9 cellular contexts compared by ENCODE assay signal in genomic region chr6:142395768-142396231, GRCh38.
DNase-seq lines count a peak whose midpoint lies in the region; ATAC-seq and TF ChIP-seq lines count a peak whose summit lies in the region.
"Had no signal": no experiment of that assay in that cellular context is flagged by ENCODE, and none has a peak within 500 bp of the region (broad histone marks: within the 10 kb centered on the region; RNA-seq: fewer than 3 reads in every experiment).

No MANE protein-coding gene starts in this region.

- H3K4me1 ChIP-seq in smooth muscle cell (ENCODE audit: low read depth) = peaks cover 6% of the 10 kb centered on the region
- H3K4me1 ChIP-seq in PC-9 (replicated peaks; ENCODE audit: insufficient read depth) = no peaks in the 10 kb centered on the region

- no peaks in the 10 kb centered on the region for H3K9me3 Mint-ChIP-seq in activated CD8-positive, alpha-beta memory T cell treated with anti-CD3 and anti-CD28 coated beads, Interleukin-2, amount 10 ng/mL, durations not matched to agents 7 days and 5 days (ENCODE audit: low read depth)

- POLR2A ChIA-PET in PC-9 (lab: Charles Lee; ENCODE audit: unreplicated experiment) = no interaction called here

- DNase-seq in activated CD8-positive, alpha-beta memory T cell treated with anti-CD3 and anti-CD28 coated beads, Interleukin-2, amount 10 ng/mL, durations not matched to agents 7 days and 5 days = no peak
- no peak for DNase-seq in activated CD8-positive, alpha-beta memory T cell treated with anti-CD3 and anti-CD28 coated beads, Interleukin-2, amount 50 U/mL, for 48 hours
- DNase-seq in smooth muscle cell (lab: John Stamatoyannopoulos, UW; ENCODE audit: unreplicated experiment) (no peak), PC-9 (no peak), hepatic stellate cell (ENCODE audit: low spot score) (no peak), RKO (ENCODE audit: low spot score) (no peak)
- DNase-seq: activated gamma-delta T cell had no signal

- CTCF ChIA-PET in activated CD8-positive, alpha-beta memory T cell treated with anti-CD3 and anti-CD28 coated beads, Interleukin-2, amount 10 ng/mL, durations not matched to agents 7 days and 5 days (lab: Charles Lee) = interaction anchor here (1.8 kb wide), 1 partner anchor 240 kb away, joined by 6 read pairs; no protein-coding TSS in a partner anchor
- CTCF ChIA-PET in PC-9 (lab: Charles Lee) = no interaction called here

- WGBS in smooth muscle cell (ENCODE audit: low lambda C conversion rate) = 61% methylated on average over 1 of the region's 1 CpG

- H3F3A ChIP-seq in smooth muscle cell (ENCODE audit: low read depth) = no peaks in the 10 kb centered on the region
- no peaks in the 10 kb centered on the region for H3F3A ChIP-seq in PC-9 (ENCODE audit: insufficient read depth, low read depth)

- H3K4me3 ChIP-seq in smooth muscle cell = no peak overlapping the region
- no peak overlapping the region for H3K4me3 ChIP-seq in PC-9

- H3K4me2 ChIP-seq in smooth muscle cell (peak overlapping the region; percentile 1), PC-9 (no peak overlapping the region)

- H3K79me2 ChIP-seq in smooth muscle cell (ENCODE audit: low read depth) (no peaks in the 10 kb centered on the region), PC-9 (ENCODE audit: low read depth) (no peaks in the 10 kb centered on the region)

- H3K27ac Mint-ChIP-seq in activated CD8-positive, alpha-beta memory T cell treated with anti-CD3 and anti-CD28 coated beads, Interleukin-2, amount 10 ng/mL, durations not matched to agents 7 days and 5 days = no peak overlapping the region

- H3K9ac ChIP-seq in smooth muscle cell (ENCODE audit: low read depth) = no peak overlapping the region

- H4K20me1 ChIP-seq in smooth muscle cell (ENCODE audit: low read depth) = no peaks in the 10 kb centered on the region
- H4K20me1 ChIP-seq in PC-9 (ENCODE audit: insufficient read depth) = no peaks in the 10 kb centered on the region

- no peaks in the 10 kb centered on the region for H3K36me3 Mint-ChIP-seq in activated CD8-positive, alpha-beta memory T cell treated with anti-CD3 and anti-CD28 coated beads, Interleukin-2, amount 10 ng/mL, durations not matched to agents 7 days and 5 days

- peaks cover 55% of the 10 kb centered on the region for H3K27me3 Mint-ChIP-seq in activated CD8-positive, alpha-beta memory T cell treated with anti-CD3 and anti-CD28 coated beads, Interleukin-2, amount 10 ng/mL, durations not matched to agents 7 days and 5 days

- TF ChIP-seq CTCF in smooth muscle cell (IDR thresholded peaks at IDR 0.05; ENCODE audit: borderline replicate concordance, insufficient read depth, poor library complexity, severe bottlenecking) = no peak
- no peak for TF ChIP-seq CTCF in PC-9 (conservative IDR thresholded peaks at IDR 0.05)

- H3K27me3 ChIP-seq in smooth muscle cell (ENCODE audit: low read depth) (no peaks in the 10 kb centered on the region), PC-9 (ENCODE audit: insufficient read depth, low read depth) (no peaks in the 10 kb centered on the region)

- H3K36me3 ChIP-seq in smooth muscle cell (ENCODE audit: low read depth) (no peaks in the 10 kb centered on the region), PC-9 (ENCODE audit: low read depth) (no peaks in the 10 kb centered on the region)

- H3K9me3 ChIP-seq in smooth muscle cell (replicated peaks; ENCODE audit: low read depth) (no peaks in the 10 kb centered on the region), PC-9 (ENCODE audit: insufficient read depth, low read depth) (no peaks in the 10 kb centered on the region)

- peaks cover 13% of the 10 kb centered on the region for H3K4me1 Mint-ChIP-seq in activated CD8-positive, alpha-beta memory T cell treated with anti-CD3 and anti-CD28 coated beads, Interleukin-2, amount 10 ng/mL, durations not matched to agents 7 days and 5 days

- H3K27ac ChIP-seq in smooth muscle cell (ENCODE audit: low read depth) (peak overlapping the region; percentile 59), PC-9 (no peak overlapping the region)

- H2AFZ ChIP-seq in smooth muscle cell (ENCODE audit: low read depth) (peak overlapping the region; percentile 23), PC-9 (no peak overlapping the region)

- ATAC-seq in activated CD8-positive, alpha-beta memory T cell treated with anti-CD3 and anti-CD28 coated beads, Interleukin-2, amount 10 ng/mL, durations not matched to agents 7 days and 5 days = peak; percentile 97
- ATAC-seq in HG02943 (IDR thresholded peaks at IDR 0.05; ENCODE audit: low read depth, unreplicated experiment) (peak; percentile 93), SK-N-SH treated with all-trans-retinoic acid at 6 μM for 48 hours (peak; percentile 69)

- BruUV-seq in PC-9 (replicated peaks; lab: Mats Ljungman, UMichigan) = no TSS peak

- H3K4me3 Mint-ChIP-seq in activated CD8-positive, alpha-beta memory T cell treated with anti-CD3 and anti-CD28 coated beads, Interleukin-2, amount 10 ng/mL, durations not matched to agents 7 days and 5 days = no peak overlapping the region

- H3K9me2 ChIP-seq in PC-9 (ENCODE audit: insufficient read depth) = no peaks in the 10 kb centered on the region

- intact Hi-C loops in PC-9 (cut with micrococcal nuclease; ENCODE audit: unreplicated experiment) = no loop called here

TF ChIP-seq in SK-N-SH treated with all-trans-retinoic acid at 6 μM for 48 hours, 23 proteins besides CTCF, POLR2A, EP300 and RAD21:
- no peak for TF ChIP-seq ARNTL (CRISPR knock-in tag; IDR thresholded peaks at IDR 0.05; ENCODE audit: borderline replicate concordance, low read depth)
- no peak for TF ChIP-seq ZC3H10 (CRISPR knock-in tag; IDR thresholded peaks at IDR 0.05)
- TF ChIP-seq ZFP30 (CRISPR knock-in tag; IDR thresholded peaks at IDR 0.05) = no peak
- TF ChIP-seq ZNF565 (CRISPR knock-in tag; conservative IDR thresholded peaks at IDR 0.05; ENCODE audit: low read depth) = no peak
- no peak for TF ChIP-seq ISL1 (CRISPR knock-in tag; IDR thresholded peaks at IDR 0.05)
- no peak for TF ChIP-seq PPARA (CRISPR knock-in tag; IDR thresholded peaks at IDR 0.05; ENCODE audit: borderline replicate concordance)
- TF ChIP-seq TCF4 (CRISPR knock-in tag; IDR thresholded peaks at IDR 0.05; ENCODE audit: borderline replicate concordance) = no peak
